Comparison of ENCODE assay signal across 7 cellular contexts in genomic region chr13:96899946-96900345, GRCh38.
"Had no signal": no experiment of that assay in that cellular context is flagged by ENCODE, and none has a peak within 500 bp of the region (broad histone marks: within the 10 kb centered on the region; RNA-seq: fewer than 3 reads in every experiment).

No MANE protein-coding gene starts in this region.

- FAIRE-seq: HTR-8/SVneo, K562 had no signal

- H2AFZ ChIP-seq: GM23248 had no signal

- ATAC-seq: K562 had no signal

- DNase-seq: GM23248, GOT3, H7, IMR-90 had no signal

- H3K4me1 ChIP-seq: HAP-1 had no signal

- H3K27ac ChIP-seq: GM23248 had no signal

- H3K9ac ChIP-seq: GM23248 had no signal

- H3K9me3 ChIP-seq: HAP-1 had no signal

- H3K36me3 ChIP-seq: HAP-1 had no signal

- H3K4me3 ChIP-seq: GM23248, HAP-1, K562 had no signal
